15 cellular contexts compared by ENCODE assay signal in genomic region chr1:163195728-163196448, GRCh38. TPM values are rescaled to one million over a fixed set of nuclear protein-coding genes. Genes with fewer than 3 reads are reported as not detected.
DNase-seq lines count a peak whose midpoint lies in the region; ATAC-seq, FAIRE-seq and TF ChIP-seq lines count a peak whose summit lies in the region.
"Had no signal": no experiment of that assay in that cellular context is flagged by ENCODE, and none has a peak within 500 bp of the region (broad histone marks: within the 10 kb centered on the region; RNA-seq: fewer than 3 reads in every experiment).

No MANE protein-coding gene starts in this region.

- no peak overlapping the region for H4K91ac ChIP-seq in IMR-90 (ENCODE audit: insufficient read depth, low read depth, low read length)

- no peak overlapping the region; the same call in 1 of the 2 replicates for H2AK5ac ChIP-seq in IMR-90 (ENCODE audit: low read depth, low read length)

- H3K23ac ChIP-seq in IMR-90 (ENCODE audit: low read depth, low read length) = no peak overlapping the region

- peak overlapping the region; percentile 45; the same call in 1 of the 3 replicates for H2BK15ac ChIP-seq in IMR-90 (ENCODE audit: low read depth, low read length)

- FAIRE-seq in small intestine (lab: Jason Lieb, UNC) = no peak

- no peak overlapping the region for H2AK9ac ChIP-seq in IMR-90 (replicated peaks; ENCODE audit: low read depth, low read length, poor library complexity)

- CTCF ChIA-PET in IMR-90 (lab: Yijun Ruan, JAX) = no interaction called here

- H3K9me3 ChIP-seq in IMR-90 (ENCODE audit: control insufficient read depth, insufficient read depth, low read length) (no peaks in the 10 kb centered on the region), ascending aorta (no peaks in the 10 kb centered on the region), small intestine (ENCODE audit: control insufficient read depth, low read depth) (no peaks in the 10 kb centered on the region)
- H3K9me3 ChIP-seq: esophagus muscularis mucosa had no signal

- no peak overlapping the region for H3K18ac ChIP-seq in IMR-90 (ENCODE audit: low read depth, low read length)

- H2BK120ac ChIP-seq in IMR-90 (ENCODE audit: low read depth, low read length) = no peak overlapping the region

- 0 out of 2 replicates have a peak overlapping the region, but pooled peaks have one; percentile 88 for H3K14ac ChIP-seq in IMR-90 (replicated peaks; ENCODE audit: low read depth, low read length)

- no peak overlapping the region for H2BK5ac ChIP-seq in IMR-90 (ENCODE audit: low read depth, low read length, poor library complexity, severe bottlenecking)

- H3K27ac ChIP-seq in IMR-90 (ENCODE audit: insufficient read depth, low read length) (no peak overlapping the region), ascending aorta (peak overlapping the region; percentile 65 to 83), small intestine (ENCODE audit: low read depth in 1 of 2, low read length in 1 of 2) (no peak overlapping the region)
- H3K27ac ChIP-seq: esophagus muscularis mucosa, neural progenitor cell had no signal

- no peaks in the 10 kb centered on the region for H3K36me3 ChIP-seq in IMR-90 (ENCODE audit: control insufficient read depth, insufficient read depth, low read length)
- H3K36me3 ChIP-seq in ascending aorta = no peaks in the 10 kb centered on the region
- no peaks in the 10 kb centered on the region for H3K36me3 ChIP-seq in small intestine (ENCODE audit: control insufficient read depth in 2 of 2, insufficient read depth in 2 of 2, low read length in 2 of 2)
- H3K36me3 ChIP-seq: esophagus muscularis mucosa, neural progenitor cell had no signal

- no peak overlapping the region; the same call in 1 of the 2 replicates for H2BK20ac ChIP-seq in IMR-90 (ENCODE audit: low read depth, low read length)

- peak overlapping the region; percentile 72; the same call in 1 of the 2 replicates for H3K4me2 ChIP-seq in IMR-90 (ENCODE audit: low read depth, low read length)
- H3K4me2 ChIP-seq: neural progenitor cell had no signal

- DNase-seq in IMR-90 (peak; percentile 67), ascending aorta (ENCODE audit: low spot score in 2 of 2) (no peak), left cardiac atrium (peak; percentile 48), small intestine (peak; percentile 43), NCI-H2227 treated with DMSO at 0.1 percent for 48 hours (lab: John Stamatoyannopoulos, UW) (no peak), cerebellum (ENCODE audit: low spot score) (no peak)
- DNase-seq: activated CD4-positive, alpha-beta T cell treated with anti-CD3 and anti-CD28 coated beads, Interleukin-2, amount 50 U/mL, for 1 hour; CD8-positive, alpha-beta T cell; central memory CD4-positive, alpha-beta T cell; Karpas-422; NCI-H2081 treated with DMSO at 0.1 percent for 48 hours had no signal

- peak overlapping the region; percentile 8 to 69; a peak in 3 of 4 replicates for H4K8ac ChIP-seq in IMR-90 (ENCODE audit: low read depth in 2 of 2, low read length in 2 of 2)

- no peaks in the 10 kb centered on the region for H4K20me1 ChIP-seq in IMR-90 (ENCODE audit: insufficient read depth, low read length)

- no peaks in the 10 kb centered on the region for H3K27me3 ChIP-seq in IMR-90 (ENCODE audit: control insufficient read depth, insufficient read depth, low read length)
- H3K27me3 ChIP-seq in ascending aorta = no peaks in the 10 kb centered on the region
- H3K27me3 ChIP-seq in small intestine (ENCODE audit: control insufficient read depth in 2 of 2, insufficient read depth in 2 of 2, low read length in 2 of 2) = no peaks in the 10 kb centered on the region
- H3K27me3 ChIP-seq: esophagus muscularis mucosa, neural progenitor cell had no signal

- ATAC-seq in IMR-90 (ENCODE audit: low read depth) (peak; percentile 79), left cardiac atrium (peak; percentile 74 to 90), HG03159 (IDR thresholded peaks at IDR 0.05; ENCODE audit: unreplicated experiment) (no peak)
- ATAC-seq: CD8-positive, alpha-beta T cell had no signal

- no CpG with 5 or more reads among the region's 5 CpGs for whole genome bisulfite sequencing in IMR-90 (ENCODE audit: extremely low coverage in 2 of 2, insufficient read length in 1 of 2), 2 experiments
- WGBS in small intestine, 3 donors = 9 to 35% (median 19%) methylated on average over 5 of the region's 5 CpGs

- no peak overlapping the region for H3K9ac ChIP-seq in IMR-90 (ENCODE audit: low read depth, low read length)
- H3K9ac ChIP-seq: neural progenitor cell had no signal

- H3K4me3 ChIP-seq in IMR-90 (ENCODE audit: insufficient read depth, low read depth, low read length) = no peak overlapping the region
- H3K4me3 ChIP-seq in ascending aorta = peak overlapping the region in 1 of 2 donors; percentile 77
- H3K4me3 ChIP-seq in small intestine (ENCODE audit: low read depth in 1 of 2, low read length in 2 of 2) = no peak overlapping the region
- H3K4me3 ChIP-seq: esophagus muscularis mucosa, neural progenitor cell, skin epidermis had no signal

- H4K5ac ChIP-seq in IMR-90 (ENCODE audit: low read depth, low read length) = no peak overlapping the region

- POLR2A ChIA-PET in IMR-90 (lab: Charles Lee; ENCODE audit: unreplicated experiment) = no interaction called here

- H3K9me1 ChIP-seq in IMR-90 (ENCODE audit: insufficient read depth, low read length) = 0 out of 2 replicates have a peak, but pooled peaks cover 3% of the 10 kb centered on the region

- 0 out of 2 replicates have a peak, but pooled peaks cover 2% of the 10 kb centered on the region for H3K4me1 ChIP-seq in IMR-90 (ENCODE audit: control insufficient read depth, insufficient read depth, low read length)
- peaks cover 0 to 35% of the 10 kb centered on the region in 2 donors for H3K4me1 ChIP-seq in ascending aorta
- H3K4me1 ChIP-seq in small intestine (ENCODE audit: control insufficient read depth in 2 of 2, insufficient read depth in 1 of 2, low read depth in 1 of 2, low read length in 1 of 2) = no peaks in the 10 kb centered on the region
- H3K4me1 ChIP-seq: neural progenitor cell had no signal

- H3K56ac ChIP-seq in IMR-90 (ENCODE audit: extremely low read depth, insufficient read depth, low read length) = no peak overlapping the region; the same call in 1 of the 2 replicates

- BruUV-seq in IMR-90 (replicated peaks; lab: Mats Ljungman, UMichigan) = no TSS peak

- dilution Hi-C loops in IMR-90 (cut with HindIII; ENCODE audit: low sequenced_read_pairs, unreplicated experiment) = no loop called here

- intact Hi-C loops in IMR-90 (cut with micrococcal nuclease) = no loop called here
- intact Hi-C loops in ascending aorta (cut with DNase I) = no loop called here
- intact Hi-C loops in left cardiac atrium (cut with DNase I) = no loop called here

- H2AFZ ChIP-seq in IMR-90 (replicated peaks; ENCODE audit: low read length, poor library complexity) = peak overlapping the region; percentile 67
- H2AFZ ChIP-seq: neural progenitor cell had no signal

- TF ChIP-seq RAD21 in IMR-90 (IDR thresholded peaks at IDR 0.05; ENCODE audit: low read length) = no peak

- no peaks in the 10 kb centered on the region for H3K79me1 ChIP-seq in IMR-90 (ENCODE audit: low read depth in 1 of 2, low read length in 2 of 2)

- in situ Hi-C loops in IMR-90 (cut with MboI; ENCODE audit: low sequenced_read_pairs) = no loop called here

- no peak overlapping the region for H3K4ac ChIP-seq in IMR-90 (ENCODE audit: low read depth, low read length)

- TF ChIP-seq CTCF in IMR-90 (conservative IDR thresholded peaks at IDR 0.05; ENCODE audit: low read depth, low read length) (no peak), ascending aorta (IDR thresholded peaks at IDR 0.05) (no peak)

- no peak for TF ChIP-seq POLR2A in IMR-90 (IDR thresholded peaks at IDR 0.05; ENCODE audit: low read depth, low read length)

TF ChIP-seq in IMR-90, 13 proteins besides CTCF, POLR2A, EP300 and RAD21:
- TF ChIP-seq CHD1 (IDR thresholded peaks at IDR 0.05; ENCODE audit: low read depth, low read length) (no peak), ELK1 (IDR thresholded peaks at IDR 0.05; ENCODE audit: borderline replicate concordance, low read depth, low read length) (no peak), SMC3 (IDR thresholded peaks at IDR 0.05; ENCODE audit: low read depth, low read length) (no peak), MXI1 (IDR thresholded peaks at IDR 0.05; ENCODE audit: borderline replicate concordance, low read depth, low read length) (no peak), USF2 (IDR thresholded peaks at IDR 0.05; ENCODE audit: low read depth, low read length) (no peak), CEBPB (IDR thresholded peaks at IDR 0.05; ENCODE audit: low read depth, low read length) (no peak), MAFK (IDR thresholded peaks at IDR 0.05; ENCODE audit: low read depth, low read length) (no peak), RCOR1 (IDR thresholded peaks at IDR 0.05; ENCODE audit: insufficient replicate concordance, low read length) (no peak), BHLHE40 (IDR thresholded peaks at IDR 0.05; ENCODE audit: low read depth, low read length) (no peak), MAZ (IDR thresholded peaks at IDR 0.05; ENCODE audit: borderline replicate concordance, low read depth, low read length) (no peak), FOS (IDR thresholded peaks at IDR 0.05; ENCODE audit: low read depth, low read length) (no peak), RFX5 (IDR thresholded peaks at IDR 0.05; ENCODE audit: low read depth, low read length) (no peak)

RNA-seq across cellular contexts. Expression of gene RGS5, which starts 6.8 kb away (rescaled TPM):
- 14.2 and 40.0 TPM in 2 replicates for total RNA-seq in IMR-90 (2012; rRNA removed)
- polyA plus RNA-seq in IMR-90 (2012; rRNA removed) = 21.4 and 23.7 TPM in 2 replicates
- 8.3 and 11.3 TPM in 2 replicates for polyA plus RNA-seq in IMR-90 (2012; cell fraction: cytosol; rRNA removed)
- polyA plus RNA-seq in IMR-90 (2012; cell fraction: nucleus; rRNA removed; ENCODE audit: low replicate concordance) = 1.8 and 9.9 TPM in 2 replicates
- total RNA-seq in ascending aorta = 732 TPM
- 100 to 1,000 TPM; 215 to 235 TPM for total RNA-seq in left cardiac atrium
- 10 to 100 TPM in 2 of 3 donors, 1 to 10 TPM in 1; 4.0 to 24.4 (median 14.3) TPM for polyA plus RNA-seq in small intestine
- total RNA-seq in cerebellum = 10.9 TPM

Comparison
In these comparisons a context has a peak if more than half of its experiments do, and no peak if none do; other contexts are left out.
1. DNase-seq: peak in IMR-90 (single experiment), left cardiac atrium (single experiment) and small intestine (single experiment); none in ascending aorta (0 of 2), NCI-H2227 treated with DMSO at 0.1 percent for 48 hours (single experiment) and cerebellum (single experiment).
2. H3K27ac ChIP-seq: peak in ascending aorta (2 of 2); none in IMR-90 (single experiment) and small intestine (0 of 2).